ENCODE assay signal across 8 cellular contexts in the genomic region with DNA sequence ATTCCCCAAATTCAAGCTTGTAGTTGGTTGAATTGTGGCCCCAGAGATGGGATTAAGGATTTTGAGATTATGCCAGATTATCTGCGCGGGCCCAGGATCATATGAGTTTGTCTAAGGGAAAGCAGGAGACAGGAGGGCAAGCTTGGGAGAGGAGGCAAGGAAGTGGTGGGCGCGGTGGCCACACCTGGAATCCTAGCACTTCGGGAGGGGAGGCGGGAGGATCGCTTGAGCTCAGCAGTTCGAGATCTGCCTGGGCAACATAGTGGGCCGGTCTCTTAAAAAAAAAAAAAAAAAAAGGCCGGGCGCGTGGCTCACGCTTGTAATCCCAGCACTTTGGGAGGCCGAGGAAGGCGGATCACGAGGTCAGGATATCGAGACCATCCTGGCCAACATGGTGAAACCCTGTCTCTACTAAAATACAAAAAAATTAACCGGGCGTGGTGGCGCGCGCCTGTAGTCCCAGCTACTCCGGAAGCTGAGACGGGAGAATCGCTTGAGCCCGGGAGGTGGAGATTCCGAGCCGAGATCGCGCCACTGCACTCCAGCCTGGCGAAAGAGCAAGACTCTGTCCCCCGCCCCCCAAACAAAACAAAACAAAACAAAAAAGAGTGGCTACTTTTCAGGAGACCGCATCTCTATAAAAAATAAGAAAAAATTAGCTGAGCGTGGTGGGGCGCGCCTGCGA. TPM values are rescaled to one million over a fixed set of nuclear protein-coding genes. Genes with fewer than 3 reads are reported as not detected.
A peak's percentile ranks its signal among the peaks of the same experiment; 100 is the strongest.
DNase-seq lines count a peak whose midpoint lies in the region; ATAC-seq and TF ChIP-seq lines count a peak whose summit lies in the region.

No MANE protein-coding gene starts in this region.

- H3K23ac ChIP-seq in trophoblast cell (ENCODE audit: low read length) = no peak overlapping the region

- peak; percentile 7 to 12 (median 9) for ATAC-seq in T-cell (replicated peaks in 1 of 4)
- no peak for ATAC-seq in GM21526 (IDR thresholded peaks at IDR 0.05; ENCODE audit: low FRiP score, unreplicated experiment)
- ATAC-seq in GM18868 (IDR thresholded peaks at IDR 0.05; ENCODE audit: unreplicated experiment) = no peak

- no peak for TF ChIP-seq CTCF in Caco-2 (IDR thresholded peaks at IDR 0.05; ENCODE audit: insufficient read depth in 1 of 2, low read depth in 1 of 2, low read length in 1 of 2, severe bottlenecking in 1 of 2, unreplicated experiment in 1 of 2)
- no peak for TF ChIP-seq CTCF in fibroblast of the aortic adventitia (IDR thresholded peaks at IDR 0.05; ENCODE audit: insufficient read depth, low read length)

- DNase-seq in Caco-2 (no peak), HAP-1 (ENCODE audit: low spot score in 2 of 2) (peak in 1 of 2 experiments; percentile 57), T-cell (peak in 4 of 34 experiments; percentile 7 to 18 (median 12)), fibroblast of the aortic adventitia (ENCODE audit: low read depth) (peak; percentile 15), trophoblast cell (peak in 1 of 2 donors; percentile 47), ACHN (no peak)

- H3K4me1 Mint-ChIP-seq in Caco-2 (ENCODE audit: low read depth, unreplicated experiment) (peaks cover 11% of the 10 kb centered on the region), T-cell (peaks cover 18 to 32% (median 19%) of the 10 kb centered on the region in 3 donors)

- H3K14ac ChIP-seq in trophoblast cell (ENCODE audit: low read length) = peak overlapping the region; percentile 82

- H4K12ac ChIP-seq in trophoblast cell (ENCODE audit: low read depth, low read length) = peak overlapping the region; percentile 70

- POLR2A ChIA-PET in Caco-2 (lab: Charles Lee) (no interaction called here), T-cell (lab: Charles Lee) (interaction anchor here in 1 of 2 donors (0.6 kb wide), 1 partner anchor 209 kb away, joined by 4 read pairs; no protein-coding TSS in a partner anchor)

- H4K91ac ChIP-seq in trophoblast cell (ENCODE audit: low read depth, low read length) = peak overlapping the region; percentile 80

- peak overlapping the region; percentile 98 for H3K4me2 ChIP-seq in trophoblast cell (ENCODE audit: low read length)

- H3K4ac ChIP-seq in trophoblast cell (ENCODE audit: low read depth, low read length) = peak overlapping the region; percentile 84

- CTCF ChIA-PET in Caco-2 (lab: Charles Lee) = interaction anchor here (0.8 kb wide), 1 partner anchor 92 kb away, joined by 4 read pairs; no protein-coding TSS in a partner anchor
- CTCF ChIA-PET in T-cell (lab: Charles Lee) = interaction anchor here (0.6 kb wide), 3 partner anchors 23 to 64 kb away, joined by 3 to 5 read pairs (median 4); no protein-coding TSS in a partner anchor

- peaks cover 9% of the 10 kb centered on the region for H3K79me1 ChIP-seq in trophoblast cell (ENCODE audit: low read length)

- H3K9ac ChIP-seq in trophoblast cell (ENCODE audit: low read length) = peak overlapping the region; percentile 74

- H2BK5ac ChIP-seq in trophoblast cell (ENCODE audit: low read depth, low read length, poor library complexity) = peak overlapping the region; percentile 50

- no CpG with 5 or more reads among the region's 37 CpGs for WGBS in trophoblast cell (ENCODE audit: extremely low coverage, insufficient coverage, insufficient read length)

- H3K9me3 ChIP-seq in Caco-2 (no peaks in the 10 kb centered on the region), HAP-1 (no peaks in the 10 kb centered on the region), trophoblast cell (ENCODE audit: insufficient read depth, low read depth, low read length) (peaks cover 2% of the 10 kb centered on the region)

- in situ Hi-C loops in HAP-1 (cut with MboI; ENCODE audit: low sequenced_read_pairs) = no loop called here
- in situ Hi-C loops in ACHN (cut with HindIII; ENCODE audit: low pct_ligation_motif_present, low pct_unique_long_range_greater_than_20kb, low sequenced_read_pairs) = no loop called here

- H3K4me3 Mint-ChIP-seq in Caco-2 (ENCODE audit: unreplicated experiment) = peak overlapping the region; percentile 97
- H3K4me3 Mint-ChIP-seq in T-cell = peak overlapping the region; percentile 91 to 99 (median 94)

- peaks cover 11% of the 10 kb centered on the region for H3K79me2 ChIP-seq in trophoblast cell (ENCODE audit: control insufficient read depth, insufficient read depth, low read length, poor library complexity)

- H3K27ac ChIP-seq in trophoblast cell (ENCODE audit: low read depth, low read length) = peak overlapping the region; percentile 40

- BruUV-seq in Caco-2 (replicated peaks; lab: Mats Ljungman, UMichigan) = no TSS peak

- peak overlapping the region; percentile 55 for H2BK120ac ChIP-seq in trophoblast cell (ENCODE audit: insufficient read depth, low read length, poor library complexity)

- H2AFZ ChIP-seq in trophoblast cell (ENCODE audit: insufficient read depth, low read length, poor library complexity) = peak overlapping the region; percentile 83

- H3K27me3 Mint-ChIP-seq in Caco-2 (ENCODE audit: insufficient read depth, unreplicated experiment) (no peaks in the 10 kb centered on the region), T-cell (no peaks in the 10 kb centered on the region)

- H3K9me3 Mint-ChIP-seq in Caco-2 (ENCODE audit: unreplicated experiment) (no peaks in the 10 kb centered on the region), T-cell (no peaks in the 10 kb centered on the region)

- peaks cover 3% of the 10 kb centered on the region; the same call in 1 of the 2 replicates for H3K36me3 ChIP-seq in Caco-2 (ENCODE audit: control insufficient read depth, insufficient read depth, low read length)
- peaks cover 33% of the 10 kb centered on the region for H3K36me3 ChIP-seq in HAP-1 (replicated peaks)
- H3K36me3 ChIP-seq in trophoblast cell (ENCODE audit: control insufficient read depth in 1 of 2, insufficient read depth in 2 of 2, low read length in 2 of 2) = peaks cover 17 to 18% of the 10 kb centered on the region in 2 experiments

- H3K4me1 ChIP-seq in Caco-2 (no peaks in the 10 kb centered on the region; the same call in 1 of the 2 replicates), HAP-1 (peaks cover 5% of the 10 kb centered on the region), trophoblast cell (ENCODE audit: control insufficient read depth in 1 of 2, insufficient read depth in 2 of 2, low read length in 2 of 2) (peaks cover 2 to 6% of the 10 kb centered on the region in 2 experiments)

- H4K8ac ChIP-seq in trophoblast cell (ENCODE audit: low read depth, low read length) = peak overlapping the region; percentile 68

- no peak overlapping the region for H3K27ac Mint-ChIP-seq in Caco-2 (ENCODE audit: unreplicated experiment)
- H3K27ac Mint-ChIP-seq in T-cell = peak overlapping the region; percentile 55 to 83

- no peaks in the 10 kb centered on the region for H3K27me3 ChIP-seq in Caco-2 (replicated peaks; ENCODE audit: control insufficient read depth, insufficient read depth, low read length)
- no peaks in the 10 kb centered on the region for H3K27me3 ChIP-seq in HAP-1 (ENCODE audit: low read depth)
- H3K27me3 ChIP-seq in trophoblast cell (ENCODE audit: insufficient read depth, low read length) = no peaks in the 10 kb centered on the region

- H2AK5ac ChIP-seq in trophoblast cell (ENCODE audit: low read length) = peak overlapping the region; percentile 15

- intact Hi-C loops in Caco-2 (cut with micrococcal nuclease; ENCODE audit: unreplicated experiment) = loop anchor here (5.0 kb wide), 1 partner anchor 66 kb away; no protein-coding TSS in a partner anchor

- H3K18ac ChIP-seq in trophoblast cell (ENCODE audit: low read length) = peak overlapping the region; percentile 78

- peaks cover 42% of the 10 kb centered on the region for H3K36me3 Mint-ChIP-seq in Caco-2 (ENCODE audit: insufficient read depth, unreplicated experiment)
- H3K36me3 Mint-ChIP-seq in T-cell = peaks cover 10% of the 10 kb centered on the region

- H3K4me3 ChIP-seq in Caco-2 (ENCODE audit: low read depth, low read length) (peak overlapping the region; percentile 96), HAP-1 (peak overlapping the region; percentile 98), fibroblast of the aortic adventitia (ENCODE audit: low read depth, low read length) (peak overlapping the region; percentile 74), trophoblast cell (ENCODE audit: low read depth, low read length) (peak overlapping the region; percentile 90)

- no peak overlapping the region for H2BK12ac ChIP-seq in trophoblast cell (ENCODE audit: low read length)

RNA-seq across cellular contexts. Expression of a gene that starts 0.9 kb away (rescaled TPM):
- 65.6 and 71.9 TPM in 2 replicates for total RNA-seq in Caco-2 (2022)
- 10 to 100 TPM; 27.8 to 71.4 (median 66.5) TPM for total RNA-seq in T-cell
- total RNA-seq in fibroblast of the aortic adventitia (ENCODE audit: low replicate concordance) = 4.3 and 9.3 TPM in 2 replicates
- 33.0 and 33.3 TPM in 2 replicates for polyA plus RNA-seq in trophoblast cell (2013)

RNA-seq across cellular contexts. Expression of a gene that starts 21.5 kb away (rescaled TPM):
- total RNA-seq in Caco-2 (2022) (60.5 and 63.0 TPM in 2 replicates), T-cell (10 to 100 TPM; 75.7 to 84.3 (median 79.2) TPM), fibroblast of the aortic adventitia (ENCODE audit: low replicate concordance) (11.4 and 14.7 TPM in 2 replicates)
- 25.4 and 26.9 TPM in 2 replicates for polyA plus RNA-seq in trophoblast cell (2013)

RNA-seq across cellular contexts. Expression of a gene that starts 33.8 kb away (rescaled TPM):
- total RNA-seq in Caco-2 (2022) = 61.1 and 63.8 TPM in 2 replicates
- 10 to 100 TPM; 53.3 to 89.6 (median 57.8) TPM for total RNA-seq in T-cell
- 9.1 and 21.2 TPM in 2 replicates for total RNA-seq in fibroblast of the aortic adventitia (ENCODE audit: low replicate concordance)
- 74.0 and 74.9 TPM in 2 replicates for polyA plus RNA-seq in trophoblast cell (2013)

Comparison
In these comparisons a context has a peak if more than half of its experiments do, and no peak if none do; other contexts are left out.
1. ATAC-seq: peak in T-cell (4 of 4); none in GM21526 (single experiment) and GM18868 (single experiment).
2. Peak in every context shown above with its lines, with median percentiles within 50 percentile points of each other: H3K4me3 ChIP-seq.